Comparison of ENCODE assay signal across 8 cellular contexts in genomic region chr10:132458595-132459251, GRCh38.
DNase-seq lines count a peak whose midpoint lies in the region; ATAC-seq, FAIRE-seq and TF ChIP-seq lines count a peak whose summit lies in the region.

No MANE protein-coding gene starts in this region.

- CTCF ChIA-PET in activated CD4-positive, alpha-beta T cell treated with anti-CD3 and anti-CD28 coated beads for 36 hours (lab: Charles Lee), result interaction anchor here (0.6 to 2.2 kb wide), 10 partner anchors 12 to 194 kb away, joined by 3 to 11 read pairs (median 4); no protein-coding TSS in a partner anchor

- H3K9ac ChIP-seq in colonic mucosa (ENCODE audit: low read depth in 2 of 2, low read length in 2 of 2) (peak overlapping the region; percentile 4 to 74), mesenchymal stem cell (ENCODE audit: low read length) (no peak overlapping the region)

- H2BK15ac ChIP-seq in mesenchymal stem cell (ENCODE audit: low read depth, poor library complexity, severe bottlenecking), result no peak overlapping the region

- H3K4me3 Mint-ChIP-seq in activated CD4-positive, alpha-beta T cell treated with anti-CD3 and anti-CD28 coated beads for 36 hours, result no peak overlapping the region
- no peak overlapping the region for H3K4me3 Mint-ChIP-seq in stimulated activated effector memory CD8-positive, alpha-beta T cell treated with anti-CD3 and anti-CD28 coated beads, Interleukin-12 subunit alpha, Interleukin-12 subunit beta, amount 100 ng/mL, for 72 hours

- H3K4me1 Mint-ChIP-seq in activated CD4-positive, alpha-beta T cell treated with anti-CD3 and anti-CD28 coated beads for 36 hours, result peaks cover 2% of the 10 kb centered on the region
- H3K4me1 Mint-ChIP-seq in stimulated activated effector memory CD8-positive, alpha-beta T cell treated with anti-CD3 and anti-CD28 coated beads, Interleukin-12 subunit alpha, Interleukin-12 subunit beta, amount 100 ng/mL, for 72 hours, result peaks cover 5% of the 10 kb centered on the region

- no peak overlapping the region for H3K23ac ChIP-seq in mesenchymal stem cell (ENCODE audit: low read length in 2 of 2)

- no peaks in the 10 kb centered on the region for H3K9me3 Mint-ChIP-seq in activated CD4-positive, alpha-beta T cell treated with anti-CD3 and anti-CD28 coated beads for 36 hours (ENCODE audit: low read depth)
- H3K9me3 Mint-ChIP-seq in stimulated activated effector memory CD8-positive, alpha-beta T cell treated with anti-CD3 and anti-CD28 coated beads, Interleukin-12 subunit alpha, Interleukin-12 subunit beta, amount 100 ng/mL, for 72 hours, result no peaks in the 10 kb centered on the region

- H3K27me3 Mint-ChIP-seq in activated CD4-positive, alpha-beta T cell treated with anti-CD3 and anti-CD28 coated beads for 36 hours, result no peaks in the 10 kb centered on the region

- H4K8ac ChIP-seq in mesenchymal stem cell (ENCODE audit: low read length), result no peak overlapping the region

- no peak overlapping the region for H2BK12ac ChIP-seq in mesenchymal stem cell (ENCODE audit: low read length in 2 of 2)

- POLR2A ChIA-PET in activated CD4-positive, alpha-beta T cell treated with anti-CD3 and anti-CD28 coated beads for 36 hours (lab: Charles Lee), result no interaction called here

- TF ChIP-seq CTCF in GM13976 (IDR thresholded peaks at IDR 0.05; ENCODE audit: borderline replicate concordance, control extremely low read depth, extremely low read depth, insufficient read depth, missing control alignments) (peak; percentile 98), colonic mucosa (IDR thresholded peaks at IDR 0.05) (peak; percentile 97)

- peak; percentile 44 for FAIRE-seq in HTR-8/SVneo (lab: Jason Lieb, UNC)

- no peaks in the 10 kb centered on the region for H3K9me3 ChIP-seq in colonic mucosa
- H3K9me3 ChIP-seq in mesenchymal stem cell (ENCODE audit: control insufficient read depth, low read length), result no peaks in the 10 kb centered on the region

- H3K4ac ChIP-seq in mesenchymal stem cell (ENCODE audit: low read depth in 1 of 2, low read length in 2 of 2), result no peak overlapping the region

- no peak overlapping the region for H3K27ac Mint-ChIP-seq in activated CD4-positive, alpha-beta T cell treated with anti-CD3 and anti-CD28 coated beads for 36 hours
- no peak overlapping the region for H3K27ac Mint-ChIP-seq in stimulated activated effector memory CD8-positive, alpha-beta T cell treated with anti-CD3 and anti-CD28 coated beads, Interleukin-12 subunit alpha, Interleukin-12 subunit beta, amount 100 ng/mL, for 72 hours

- no peak overlapping the region for H4K91ac ChIP-seq in mesenchymal stem cell (ENCODE audit: low read length)

- H3K36me3 ChIP-seq in colonic mucosa, result no peaks in the 10 kb centered on the region
- H3K36me3 ChIP-seq in mesenchymal stem cell (ENCODE audit: control insufficient read depth in 1 of 2, insufficient read depth in 2 of 2, low read depth in 1 of 2, low read length in 2 of 2), result no peaks in the 10 kb centered on the region

- H3K4me1 ChIP-seq in colonic mucosa (peaks cover 27% of the 10 kb centered on the region), mesenchymal stem cell (ENCODE audit: control insufficient read depth, insufficient read depth, low read depth, low read length) (peaks cover 8% of the 10 kb centered on the region)

- peak overlapping the region; percentile 87 for H3K27ac ChIP-seq in colonic mucosa
- H3K27ac ChIP-seq in mesenchymal stem cell (ENCODE audit: low read length, poor library complexity, severe bottlenecking), result no peak overlapping the region

- no peak overlapping the region for H3K18ac ChIP-seq in mesenchymal stem cell (ENCODE audit: low read depth in 1 of 2, low read length in 2 of 2)

- no peak overlapping the region for H2AFZ ChIP-seq in mesenchymal stem cell (ENCODE audit: low read depth, low read length)

- intact Hi-C loops in activated CD4-positive, alpha-beta T cell treated with anti-CD3 and anti-CD28 coated beads for 36 hours (cut with DNase I, micrococcal nuclease), result loop anchor here (1.0 kb wide), 1 partner anchor 179 kb away; no protein-coding TSS in a partner anchor
- intact Hi-C loops in colonic mucosa (cut with DNase I), result loop anchor here (1.0 kb wide), 1 partner anchor 179 kb away; no protein-coding TSS in a partner anchor

- 44% methylated on average over 30 of the region's 30 CpGs for WGBS in mesenchymal stem cell

- H2BK120ac ChIP-seq in mesenchymal stem cell (ENCODE audit: low read depth, low read length), result no peak overlapping the region

- H3K27me3 ChIP-seq in colonic mucosa, result no peaks in the 10 kb centered on the region
- H3K27me3 ChIP-seq in mesenchymal stem cell (ENCODE audit: control insufficient read depth in 1 of 2, insufficient read depth in 1 of 2, low read length in 2 of 2), result peaks cover 52 to 63% of the 10 kb centered on the region in 2 experiments

- no peaks in the 10 kb centered on the region for H3K36me3 Mint-ChIP-seq in activated CD4-positive, alpha-beta T cell treated with anti-CD3 and anti-CD28 coated beads for 36 hours (ENCODE audit: low read depth)
- no peaks in the 10 kb centered on the region for H3K36me3 Mint-ChIP-seq in stimulated activated effector memory CD8-positive, alpha-beta T cell treated with anti-CD3 and anti-CD28 coated beads, Interleukin-12 subunit alpha, Interleukin-12 subunit beta, amount 100 ng/mL, for 72 hours

- DNase-seq in GM13976 (ENCODE audit: low spot score), result peak; percentile 89
- DNase-seq in HTR-8/SVneo (ENCODE audit: insufficient read length, low spot score), result peak; percentile 33
- peak; percentile 79 for DNase-seq in activated CD4-positive, alpha-beta T cell treated with anti-CD3 and anti-CD28 coated beads for 36 hours
- DNase-seq in colonic mucosa, result peak; percentile 91
- DNase-seq in mesenchymal stem cell, result peak; percentile 49
- DNase-seq in stimulated activated effector memory CD8-positive, alpha-beta T cell treated with anti-CD3 and anti-CD28 coated beads, Interleukin-12 subunit alpha, Interleukin-12 subunit beta, amount 100 ng/mL, for 72 hours (ENCODE audit: low spot score in 2 of 2), result peak; percentile 67 to 86
- no peak for DNase-seq in kidney glomerular epithelial cell (lab: John Stamatoyannopoulos, UW)

- peak overlapping the region; percentile 4 for H3K4me3 ChIP-seq in colonic mucosa
- no peak overlapping the region for H3K4me3 ChIP-seq in mesenchymal stem cell (ENCODE audit: insufficient read depth in 1 of 2, low read depth in 1 of 2, low read length in 2 of 2)

- no peak overlapping the region for H2BK5ac ChIP-seq in mesenchymal stem cell (ENCODE audit: low read depth, low read length, poor library complexity, severe bottlenecking)

- H3K4me2 ChIP-seq in mesenchymal stem cell (ENCODE audit: low read length, poor library complexity, severe bottlenecking), result no peak overlapping the region

- peak; percentile 86 for ATAC-seq in activated CD4-positive, alpha-beta T cell treated with anti-CD3 and anti-CD28 coated beads for 36 hours
- peak; percentile 64 for ATAC-seq in stimulated activated effector memory CD8-positive, alpha-beta T cell treated with anti-CD3 and anti-CD28 coated beads, Interleukin-12 subunit alpha, Interleukin-12 subunit beta, amount 100 ng/mL, for 72 hours
- no peak for ATAC-seq in GM18873 (IDR thresholded peaks at IDR 0.05; ENCODE audit: low FRiP score, unreplicated experiment)

- H3K79me1 ChIP-seq in mesenchymal stem cell (replicated peaks; ENCODE audit: low read length, poor library complexity, severe bottlenecking), result no peaks in the 10 kb centered on the region

- no peak overlapping the region for H2AK5ac ChIP-seq in mesenchymal stem cell (ENCODE audit: low read length, severe bottlenecking)

- in situ Hi-C loops in GM13976 (cut with MboI; ENCODE audit: low sequenced_read_pairs, unreplicated experiment), result loop anchor here (5.0 to 10.0 kb wide), 2 partner anchors 179 to 234 kb away; no protein-coding TSS in a partner anchor

- peak overlapping the region in 1 of 2 experiments; percentile 51 for H3K14ac ChIP-seq in mesenchymal stem cell (ENCODE audit: low read length in 2 of 2)
